ENCODE assay signal across 19 cellular contexts in genomic region chr6:151109361-151109760, GRCh38.
"Had no signal": no experiment of that assay in that cellular context is flagged by ENCODE, and none has a peak within 500 bp of the region (broad histone marks: within the 10 kb centered on the region; RNA-seq: fewer than 3 reads in every experiment).

No MANE protein-coding gene starts in this region.

- H3K27ac Mint-ChIP-seq: activated naive CD8-positive, alpha-beta T cell treated with anti-CD3 and anti-CD28 coated beads, Interleukin-2, amount 10 ng/mL, durations not matched to agents 7 days and 5 days; activated T-helper 1 cell treated with anti-CD3 and anti-CD28 coated beads, Interleukin-12 subunit alpha, Interleukin-12 subunit beta, Interleukin-2, Interleukin-4 antibody, amounts not matched to agents 30 ng/mL and 10 ng/mL and 1 ng/mL, durations not matched to agents 14 hours and 24 hours and 36 hours; stimulated activated naive CD8-positive, alpha-beta T cell treated with anti-CD3 and anti-CD28 coated beads, Interleukin-15, Interleukin-2, amounts not matched to agents 100 ng/mL and 50 ng/mL, for 24 hours had no signal

- H3K4me3 Mint-ChIP-seq: activated naive CD8-positive, alpha-beta T cell treated with anti-CD3 and anti-CD28 coated beads, Interleukin-2, amount 10 ng/mL, durations not matched to agents 7 days and 5 days; activated T-helper 1 cell treated with anti-CD3 and anti-CD28 coated beads, Interleukin-12 subunit alpha, Interleukin-12 subunit beta, Interleukin-2, Interleukin-4 antibody, amounts not matched to agents 30 ng/mL and 10 ng/mL and 1 ng/mL, durations not matched to agents 14 hours and 24 hours and 36 hours; stimulated activated naive CD8-positive, alpha-beta T cell treated with anti-CD3 and anti-CD28 coated beads, Interleukin-15, Interleukin-2, amounts not matched to agents 100 ng/mL and 50 ng/mL, for 24 hours had no signal

- H3K4me3 ChIP-seq: ascending aorta, cardiac muscle cell, coronary artery, esophagus muscularis mucosa, lung, right lobe of liver, suprapubic skin had no signal

- H3K27ac ChIP-seq: ascending aorta, cardiac muscle cell, coronary artery, esophagus muscularis mucosa, right lobe of liver, suprapubic skin had no signal

- H3K27me3 ChIP-seq: ascending aorta, cardiac muscle cell, esophagus muscularis mucosa, right lobe of liver, suprapubic skin had no signal

- H3K36me3 ChIP-seq: ascending aorta, cardiac muscle cell, esophagus muscularis mucosa, right lobe of liver, suprapubic skin had no signal

- H3K9me3 ChIP-seq: ascending aorta, esophagus muscularis mucosa, right lobe of liver, suprapubic skin had no signal

- H3K4me1 ChIP-seq: ascending aorta, right lobe of liver, suprapubic skin had no signal

- DNase-seq: activated CD4-positive, alpha-beta T cell treated with anti-CD3 and anti-CD28 coated beads, Interleukin-2, amount 50 U/mL, for 1 hour; activated CD8-positive, alpha-beta memory T cell treated with anti-CD3 and anti-CD28 coated beads for 24 hours; activated naive CD4-positive, alpha-beta T cell; activated naive CD8-positive, alpha-beta T cell treated with anti-CD3 and anti-CD28 coated beads, Interleukin-2, amount 10 ng/mL, durations not matched to agents 7 days and 5 days; effector CD4-positive, alpha-beta T cell; head of caudate nucleus; left colon; T-helper 9 cell; trophoblast cell had no signal

- H3K4me1 Mint-ChIP-seq: activated naive CD8-positive, alpha-beta T cell treated with anti-CD3 and anti-CD28 coated beads, Interleukin-2, amount 10 ng/mL, durations not matched to agents 7 days and 5 days had no signal

- ATAC-seq: activated CD4-positive, CD25-positive, alpha-beta regulatory T cell treated with anti-CD3 and anti-CD28 coated beads, Interleukin-2, amount 50 U/mL, for 24 hours; left colon; right lobe of liver had no signal

- H3K9me3 Mint-ChIP-seq: activated naive CD8-positive, alpha-beta T cell treated with anti-CD3 and anti-CD28 coated beads, Interleukin-2, amount 10 ng/mL, durations not matched to agents 7 days and 5 days; activated T-helper 1 cell treated with anti-CD3 and anti-CD28 coated beads, Interleukin-12 subunit alpha, Interleukin-12 subunit beta, Interleukin-2, Interleukin-4 antibody, amounts not matched to agents 30 ng/mL and 10 ng/mL and 1 ng/mL, durations not matched to agents 14 hours and 24 hours and 36 hours; stimulated activated naive CD8-positive, alpha-beta T cell treated with anti-CD3 and anti-CD28 coated beads, Interleukin-15, Interleukin-2, amounts not matched to agents 100 ng/mL and 50 ng/mL, for 24 hours had no signal
